ENCODE assay signal across 26 cellular contexts in genomic region chr1:54557956-54558355, GRCh38. TPM values are rescaled to one million over a fixed set of nuclear protein-coding genes. Genes with fewer than 3 reads are reported as not detected.
DNase-seq lines count a peak whose midpoint lies in the region; ATAC-seq, FAIRE-seq and TF ChIP-seq lines count a peak whose summit lies in the region.
"Had no signal": no experiment of that assay in that cellular context is flagged by ENCODE, and none has a peak within 500 bp of the region (broad histone marks: within the 10 kb centered on the region; RNA-seq: fewer than 3 reads in every experiment).

No MANE protein-coding gene starts in this region.

- no peak overlapping the region for H3K4ac ChIP-seq in mesenchymal stem cell (ENCODE audit: low read depth in 1 of 2, low read length in 2 of 2)

- H3K4me1 ChIP-seq in SK-N-SH (ENCODE audit: control insufficient read depth in 1 of 2, insufficient read depth in 2 of 2, low read depth in 1 of 2, low read length in 1 of 2), result peaks cover 5 to 21% of the 10 kb centered on the region in 2 experiments; a peak in 2 of 4 replicates
- no peaks in the 10 kb centered on the region for H3K4me1 ChIP-seq in endothelial cell of umbilical vein (ENCODE audit: control insufficient read depth, extremely low read depth, insufficient read depth, low read length)
- H3K4me1 ChIP-seq in mesenchymal stem cell (ENCODE audit: control insufficient read depth, insufficient read depth, low read depth, low read length), result no peaks in the 10 kb centered on the region
- H3K4me1 ChIP-seq in breast epithelium, result no peaks in the 10 kb centered on the region
- H3K4me1 ChIP-seq: lower lobe of right lung had no signal

- no peak overlapping the region for H3K9ac ChIP-seq in SK-N-SH
- no peak overlapping the region for H3K9ac ChIP-seq in endothelial cell of umbilical vein (replicated peaks; ENCODE audit: extremely low read depth, insufficient read depth, low read length)
- no peak overlapping the region for H3K9ac ChIP-seq in mesenchymal stem cell (ENCODE audit: low read length)

- H3K4me2 ChIP-seq in SK-N-SH (no peak overlapping the region), endothelial cell of umbilical vein (ENCODE audit: insufficient read depth, low read length) (no peak overlapping the region), mesenchymal stem cell (ENCODE audit: low read length, poor library complexity, severe bottlenecking) (no peak overlapping the region)

- no peak overlapping the region for H2AFZ ChIP-seq in SK-N-SH (ENCODE audit: low read depth)
- H2AFZ ChIP-seq in endothelial cell of umbilical vein (ENCODE audit: low read depth, low read length), result no peak overlapping the region
- H2AFZ ChIP-seq in mesenchymal stem cell (ENCODE audit: low read depth, low read length), result no peak overlapping the region

- intact Hi-C loops in endothelial cell of umbilical vein (cut with micrococcal nuclease) (no loop called here), breast epithelium (cut with DNase I; ENCODE audit: low total_unique reads) (loop anchor here (10.0 kb wide), 1 partner anchor 217 kb away; no protein-coding TSS in a partner anchor)

- H2BK5ac ChIP-seq in mesenchymal stem cell (ENCODE audit: low read depth, low read length, poor library complexity, severe bottlenecking), result no peak overlapping the region

- H3K23ac ChIP-seq in mesenchymal stem cell (ENCODE audit: low read length in 2 of 2), result no peak overlapping the region

- DNase-seq in SK-N-SH (no peak), endothelial cell of umbilical vein (ENCODE audit: low read depth, low spot score) (peak; percentile 30), mesenchymal stem cell (peak; percentile 50), NCI-H1417 treated with DMSO at 0.1 percent for 48 hours (lab: John Stamatoyannopoulos, UW) (no peak), breast epithelium (ENCODE audit: low spot score in 2 of 2) (no peak), 8988T (no peak)
- DNase-seq: activated CD4-positive, alpha-beta T cell treated with anti-CD3 and anti-CD28 coated beads, Interleukin-2, amount 10 ng/mL, durations not matched to agents 24 days and 14 days; activated gamma-delta T cell treated with Interleukin-2 at 50 U/mL for 16 hours; amniotic stem cell; caudate nucleus; lower lobe of right lung; MM.1S; occipital lobe; stimulated activated CD4-positive, alpha-beta T cell treated with anti-CD3 and anti-CD28 coated beads, Interleukin-2, amount 100 ng/mL, for 24 hours; stimulated activated naive CD8-positive, alpha-beta T cell treated with anti-CD3 and anti-CD28 coated beads, Interleukin-15, Interleukin-2, amounts not matched to agents 100 U/mL and 50 U/mL, for 24 hours; SW 1271 had no signal

- no peak overlapping the region for H3K18ac ChIP-seq in mesenchymal stem cell (ENCODE audit: low read depth in 1 of 2, low read length in 2 of 2)

- no peaks in the 10 kb centered on the region for H3K9me2 ChIP-seq in SK-N-SH

- CTCF ChIA-PET in SK-N-SH (lab: Yijun Ruan, JAX) (interaction anchor here (1.5 to 4.6 kb wide), 5 partner anchors 9 to 460 kb away, joined by 3 to 25 read pairs (median 4); partner anchors contain the start of gene ACOT11), endothelial cell of umbilical vein (lab: Charles Lee) (interaction anchor here (0.9 to 1.2 kb wide), 2 partner anchors 9 to 12 kb away, joined by 5 to 8 read pairs; no protein-coding TSS in a partner anchor)

- no peak overlapping the region for H3K14ac ChIP-seq in mesenchymal stem cell (ENCODE audit: low read length in 2 of 2)

- TF ChIP-seq CTCF in SK-N-SH (IDR thresholded peaks at IDR 0.05) (no peak), endothelial cell of umbilical vein (IDR thresholded peaks at IDR 0.05; ENCODE audit: extremely low read depth in 1 of 2, insufficient read depth in 1 of 2, low read depth in 1 of 2, low read length in 2 of 2) (no peak), breast epithelium (IDR thresholded peaks at IDR 0.05) (no peak)

- H2BK15ac ChIP-seq in mesenchymal stem cell (ENCODE audit: low read depth, poor library complexity, severe bottlenecking), result no peak overlapping the region

- H3K27ac ChIP-seq in SK-N-SH (ENCODE audit: low read depth in 2 of 2, low read length in 1 of 2) (peak overlapping the region in 1 of 2 experiments; percentile 13; a peak in 1 of 4 replicates), endothelial cell of umbilical vein (ENCODE audit: insufficient read depth, low read depth, low read length) (no peak overlapping the region), mesenchymal stem cell (ENCODE audit: low read length, poor library complexity, severe bottlenecking) (no peak overlapping the region), breast epithelium (no peak overlapping the region)
- H3K27ac ChIP-seq: C4-2B, lower lobe of right lung, RWPE1 had no signal

- H3K9me1 ChIP-seq in endothelial cell of umbilical vein (replicated peaks; ENCODE audit: control insufficient read depth, extremely low read depth, insufficient read depth, low read length), result no peaks in the 10 kb centered on the region

- no peaks in the 10 kb centered on the region for H3K9me3 ChIP-seq in SK-N-SH
- no peaks in the 10 kb centered on the region for H3K9me3 ChIP-seq in endothelial cell of umbilical vein (replicated peaks; ENCODE audit: control insufficient read depth, insufficient read depth, low read length)
- H3K9me3 ChIP-seq in mesenchymal stem cell (ENCODE audit: control insufficient read depth, low read length), result no peaks in the 10 kb centered on the region
- no peaks in the 10 kb centered on the region for H3K9me3 ChIP-seq in breast epithelium

- FAIRE-seq in endothelial cell of umbilical vein (lab: Jason Lieb, UNC), result no peak
- FAIRE-seq: A204.1, H1, HepG2, TTC549 had no signal

- POLR2A ChIA-PET in SK-N-SH (lab: Yijun Ruan, JAX), result interaction anchor here (2.6 kb wide), 1 partner anchor 10 kb away, joined by 13 read pairs; the partner anchor contains the start of gene ACOT11
- POLR2A ChIA-PET in endothelial cell of umbilical vein (lab: Charles Lee), result no interaction called here

- H2BK120ac ChIP-seq in mesenchymal stem cell (ENCODE audit: low read depth, low read length), result no peak overlapping the region

- no peaks in the 10 kb centered on the region for H4K20me1 ChIP-seq in SK-N-SH (ENCODE audit: insufficient read depth)
- H4K20me1 ChIP-seq in endothelial cell of umbilical vein (replicated peaks; ENCODE audit: control insufficient read depth, extremely low read depth, insufficient read depth, low read length), result no peaks in the 10 kb centered on the region

- no peak overlapping the region for H2BK12ac ChIP-seq in mesenchymal stem cell (ENCODE audit: low read length in 2 of 2)

- BruUV-seq in endothelial cell of umbilical vein (replicated peaks; lab: Mats Ljungman, UMichigan), result no TSS peak

- no peak overlapping the region for H3K4me3 ChIP-seq in SK-N-SH (ENCODE audit: low read depth in 2 of 2, low read length in 1 of 2)
- no peak overlapping the region for H3K4me3 ChIP-seq in endothelial cell of umbilical vein (replicated peaks in 1 of 3; ENCODE audit: insufficient read depth in 1 of 3, low read depth in 1 of 3, low read length in 3 of 3)
- H3K4me3 ChIP-seq in mesenchymal stem cell (ENCODE audit: insufficient read depth in 1 of 2, low read depth in 1 of 2, low read length in 2 of 2), result no peak overlapping the region
- no peak overlapping the region for H3K4me3 ChIP-seq in breast epithelium
- H3K4me3 ChIP-seq: lower lobe of right lung had no signal

- H4K91ac ChIP-seq in mesenchymal stem cell (ENCODE audit: low read length), result no peak overlapping the region

- dilution Hi-C loops in endothelial cell of umbilical vein (cut with MboI; ENCODE audit: extremely low pct_ligation_motif_present, low sequenced_read_pairs), result no loop called here

- H3K36me3 ChIP-seq in SK-N-SH (replicated peaks in 1 of 2; ENCODE audit: control insufficient read depth in 1 of 2, insufficient read depth in 2 of 2, low read length in 1 of 2) (peaks cover 0 to 3% of the 10 kb centered on the region in 2 experiments), endothelial cell of umbilical vein (ENCODE audit: control insufficient read depth in 2 of 2, extremely low read depth in 1 of 2, insufficient read depth in 2 of 2, low read length in 2 of 2) (no peaks in the 10 kb centered on the region), mesenchymal stem cell (ENCODE audit: control insufficient read depth in 1 of 2, insufficient read depth in 2 of 2, low read depth in 1 of 2, low read length in 2 of 2) (no peaks in the 10 kb centered on the region), breast epithelium (no peaks in the 10 kb centered on the region)
- H3K36me3 ChIP-seq: lower lobe of right lung had no signal

- 68% methylated on average over 3 of the region's 3 CpGs for WGBS in SK-N-SH (ENCODE audit: low lambda C conversion rate)
- WGBS in mesenchymal stem cell, result 5% methylated on average over 2 of the region's 3 CpGs

- H3K79me2 ChIP-seq in SK-N-SH (ENCODE audit: insufficient read depth) (no peaks in the 10 kb centered on the region), endothelial cell of umbilical vein (ENCODE audit: control insufficient read depth, insufficient read depth, low read length) (no peaks in the 10 kb centered on the region)

- ATAC-seq in SK-N-SH treated with all-trans-retinoic acid at 6 μM for 48 hours, result peak; percentile 12; the same call in 2 of the 3 replicates
- no peak for ATAC-seq in GM19452 (IDR thresholded peaks at IDR 0.05; ENCODE audit: unreplicated experiment)
- ATAC-seq: esophagus mucosa; HepG2; lower lobe of right lung; sciatic nerve; stimulated activated naive CD8-positive, alpha-beta T cell treated with anti-CD3 and anti-CD28 coated beads, Interleukin-15, Interleukin-2, amounts not matched to agents 100 U/mL and 50 U/mL, for 24 hours had no signal

- no peak overlapping the region for H2AK5ac ChIP-seq in mesenchymal stem cell (ENCODE audit: low read length, severe bottlenecking)

- TF ChIP-seq POLR2A in endothelial cell of umbilical vein (IDR thresholded peaks at IDR 0.05; ENCODE audit: low read depth, low read length), result no peak
- no peak for TF ChIP-seq POLR2A in breast epithelium (IDR thresholded peaks at IDR 0.05)

- no peaks in the 10 kb centered on the region for H3K79me1 ChIP-seq in mesenchymal stem cell (replicated peaks; ENCODE audit: low read length, poor library complexity, severe bottlenecking)

- H4K8ac ChIP-seq in mesenchymal stem cell (ENCODE audit: low read length), result no peak overlapping the region

- no peaks in the 10 kb centered on the region for H3F3A ChIP-seq in SK-N-SH (replicated peaks; ENCODE audit: insufficient read depth)

- TF ChIP-seq RAD21 in SK-N-SH (IDR thresholded peaks at IDR 0.05; ENCODE audit: low read length), result no peak

- TF ChIP-seq EP300 in SK-N-SH (IDR thresholded peaks at IDR 0.05; ENCODE audit: borderline replicate concordance in 1 of 2, low read depth in 1 of 2, low read length in 1 of 2), result no peak

- H3K27me3 ChIP-seq in SK-N-SH (ENCODE audit: insufficient read depth) (no peaks in the 10 kb centered on the region), endothelial cell of umbilical vein (ENCODE audit: control insufficient read depth in 2 of 2, insufficient read depth in 2 of 2, low read length in 2 of 2) (no peaks in the 10 kb centered on the region), mesenchymal stem cell (ENCODE audit: control insufficient read depth in 1 of 2, insufficient read depth in 1 of 2, low read length in 2 of 2) (peaks cover 0 to 15% of the 10 kb centered on the region in 2 experiments), breast epithelium (no peaks in the 10 kb centered on the region)

RNA-seq across cellular contexts. Expression of gene ACOT11, which starts 9.9 kb away (rescaled TPM):
- polyA plus RNA-seq in SK-N-SH (2012; rRNA removed) (6.9 and 7.2 TPM in 2 replicates), endothelial cell of umbilical vein (4.5 and 5.5 TPM in 2 replicates)
- 2.2 and 3.3 TPM in 2 replicates for polyA plus RNA-seq in SK-N-SH (2012; cell fraction: cytosol; rRNA removed)
- 18.0 and 20.4 TPM in 2 replicates for polyA plus RNA-seq in SK-N-SH (2012; cell fraction: nucleus; rRNA removed)
- total RNA-seq in endothelial cell of umbilical vein (5.4 and 5.7 TPM in 2 replicates), breast epithelium (1 to 10 TPM; 1.6 to 7.3 (median 1.8) TPM)
- polyA plus RNA-seq in endothelial cell of umbilical vein (2011; cell fraction: cytosol; rRNA removed), result 3.3 and 3.5 TPM in 2 replicates
- 7.3 and 7.8 TPM in 2 replicates for polyA plus RNA-seq in endothelial cell of umbilical vein (2011; cell fraction: nucleus; rRNA removed)
- polyA plus RNA-seq in endothelial cell of umbilical vein (2012), result 2.0 and 3.1 TPM in 2 replicates
- polyA minus RNA-seq in endothelial cell of umbilical vein, result 6.0 and 6.7 TPM in 2 replicates
- polyA minus RNA-seq in endothelial cell of umbilical vein (2011; cell fraction: cytosol; rRNA and poly(A)+ RNA removed), result 3.2 TPM
- polyA minus RNA-seq in endothelial cell of umbilical vein (2011; cell fraction: nucleus; rRNA and poly(A)+ RNA removed), result 5.7 and 6.1 TPM in 2 replicates
- polyA plus RNA-seq in mesenchymal stem cell (2013, experiment 1 of 2), result 0.83 TPM
- 0.88 TPM for polyA plus RNA-seq in mesenchymal stem cell (2013, experiment 2 of 2)

Comparison
In these comparisons a context has a peak if more than half of its experiments do, and no peak if none do; other contexts are left out.
1. DNase-seq: peak in endothelial cell of umbilical vein (single experiment) and mesenchymal stem cell (single experiment); none in SK-N-SH (single experiment), NCI-H1417 treated with DMSO at 0.1 percent for 48 hours (single experiment), breast epithelium (0 of 2) and 8988T (single experiment).